In the genomic region with DNA sequence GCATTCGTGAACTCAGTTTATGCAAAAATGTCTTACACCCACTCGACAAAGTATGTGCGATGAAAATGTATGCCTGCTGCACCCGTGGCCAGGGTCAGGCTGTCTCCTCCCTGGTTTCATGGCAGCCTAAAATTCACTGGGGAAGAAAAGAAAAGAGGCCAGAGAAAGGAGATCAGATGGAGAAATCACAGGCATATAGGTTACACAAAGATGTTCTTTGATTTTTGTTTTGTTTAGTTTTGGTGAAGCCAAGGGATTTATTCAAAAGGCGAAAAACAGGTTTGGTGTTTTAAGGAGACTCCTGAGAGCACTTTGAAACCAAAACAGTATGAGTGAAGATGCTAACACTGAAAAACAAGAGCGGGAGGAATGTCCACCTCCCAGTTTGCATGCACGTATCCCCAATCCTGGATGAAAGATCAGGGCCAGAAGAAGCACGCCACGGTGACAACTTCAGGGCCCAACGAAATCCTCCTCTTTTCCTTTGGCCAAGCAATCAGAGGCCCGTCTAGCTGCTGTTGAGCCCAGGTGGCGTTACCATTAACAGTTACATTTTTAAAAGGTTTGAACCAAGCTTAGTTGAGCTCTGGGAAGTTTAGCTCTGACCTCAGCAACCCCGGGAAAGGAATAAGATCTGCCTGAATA, we compare ENCODE assay signal across 1 cellular context.
A peak's percentile ranks its signal among the peaks of the same experiment; 100 is the strongest.
TF ChIP-seq lines count a peak whose summit lies in the region.

No MANE protein-coding gene starts in this region.

TF ChIP-seq in HepG2, 621 proteins besides CTCF, POLR2A, EP300 and RAD21:
- TF ChIP-seq, protein P1, sequence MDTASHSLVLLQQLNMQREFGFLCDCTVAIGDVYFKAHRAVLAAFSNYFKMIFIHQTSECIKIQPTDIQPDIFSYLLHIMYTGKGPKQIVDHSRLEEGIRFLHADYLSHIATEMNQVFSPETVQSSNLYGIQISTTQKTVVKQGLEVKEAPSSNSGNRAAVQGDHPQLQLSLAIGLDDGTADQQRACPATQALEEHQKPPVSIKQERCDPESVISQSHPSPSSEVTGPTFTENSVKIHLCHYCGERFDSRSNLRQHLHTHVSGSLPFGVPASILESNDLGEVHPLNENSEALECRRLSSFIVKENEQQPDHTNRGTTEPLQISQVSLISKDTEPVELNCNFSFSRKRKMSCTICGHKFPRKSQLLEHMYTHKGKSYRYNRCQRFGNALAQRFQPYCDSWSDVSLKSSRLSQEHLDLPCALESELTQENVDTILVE (CRISPR knock-in tag; IDR thresholded peaks at IDR 0.05), result no peak
- TF ChIP-seq, protein P2, sequence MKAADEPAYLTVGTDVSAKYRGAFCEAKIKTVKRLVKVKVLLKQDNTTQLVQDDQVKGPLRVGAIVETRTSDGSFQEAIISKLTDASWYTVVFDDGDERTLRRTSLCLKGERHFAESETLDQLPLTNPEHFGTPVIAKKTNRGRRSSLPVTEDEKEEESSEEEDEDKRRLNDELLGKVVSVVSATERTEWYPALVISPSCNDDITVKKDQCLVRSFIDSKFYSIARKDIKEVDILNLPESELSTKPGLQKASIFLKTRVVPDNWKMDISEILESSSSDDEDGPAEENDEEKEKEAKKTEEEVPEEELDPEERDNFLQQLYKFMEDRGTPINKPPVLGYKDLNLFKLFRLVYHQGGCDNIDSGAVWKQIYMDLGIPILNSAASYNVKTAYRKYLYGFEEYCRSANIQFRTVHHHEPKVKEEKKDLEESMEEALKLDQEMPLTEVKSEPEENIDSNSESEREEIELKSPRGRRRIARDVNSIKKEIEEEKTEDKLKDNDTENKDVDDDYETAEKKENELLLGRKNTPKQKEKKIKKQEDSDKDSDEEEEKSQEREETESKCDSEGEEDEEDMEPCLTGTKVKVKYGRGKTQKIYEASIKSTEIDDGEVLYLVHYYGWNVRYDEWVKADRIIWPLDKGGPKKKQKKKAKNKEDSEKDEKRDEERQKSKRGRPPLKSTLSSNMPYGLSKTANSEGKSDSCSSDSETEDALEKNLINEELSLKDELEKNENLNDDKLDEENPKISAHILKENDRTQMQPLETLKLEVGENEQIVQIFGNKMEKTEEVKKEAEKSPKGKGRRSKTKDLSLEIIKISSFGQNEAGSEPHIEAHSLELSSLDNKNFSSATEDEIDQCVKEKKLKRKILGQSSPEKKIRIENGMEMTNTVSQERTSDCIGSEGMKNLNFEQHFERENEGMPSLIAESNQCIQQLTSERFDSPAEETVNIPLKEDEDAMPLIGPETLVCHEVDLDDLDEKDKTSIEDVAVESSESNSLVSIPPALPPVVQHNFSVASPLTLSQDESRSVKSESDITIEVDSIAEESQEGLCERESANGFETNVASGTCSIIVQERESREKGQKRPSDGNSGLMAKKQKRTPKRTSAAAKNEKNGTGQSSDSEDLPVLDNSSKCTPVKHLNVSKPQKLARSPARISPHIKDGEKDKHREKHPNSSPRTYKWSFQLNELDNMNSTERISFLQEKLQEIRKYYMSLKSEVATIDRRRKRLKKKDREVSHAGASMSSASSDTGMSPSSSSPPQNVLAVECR (CRISPR knock-in tag; IDR thresholded peaks at IDR 0.05; ENCODE audit: borderline replicate concordance), result no peak
- TF ChIP-seq THAP11 (CRISPR knock-in tag; IDR thresholded peaks at IDR 0.05) (no peak), NPAS2 (CRISPR knock-in tag; IDR thresholded peaks at IDR 0.05; ENCODE audit: borderline replicate concordance) (no peak), ZNF709 (CRISPR knock-in tag; IDR thresholded peaks at IDR 0.05) (peak; percentile 43; the same call in 1 of the 2 replicates), MTF1 (CRISPR knock-in tag; IDR thresholded peaks at IDR 0.05) (no peak), ZBTB38 (CRISPR knock-in tag; IDR thresholded peaks at IDR 0.05) (no peak), SNAI1 (CRISPR knock-in tag; IDR thresholded peaks at IDR 0.05; ENCODE audit: borderline replicate concordance) (0 out of 2 replicates have a peak, but pooled peaks have one; percentile 5), MED13 (CRISPR knock-in tag; IDR thresholded peaks at IDR 0.05) (0 out of 2 replicates have a peak, but pooled peaks have one; percentile 6), ZNF136 (CRISPR knock-in tag; IDR thresholded peaks at IDR 0.05; ENCODE audit: low read depth) (no peak), FOXC1 (CRISPR knock-in tag; IDR thresholded peaks at IDR 0.05; ENCODE audit: borderline replicate concordance) (no peak), ZNF878 (CRISPR knock-in tag; IDR thresholded peaks at IDR 0.05) (no peak), NKX3-1 (CRISPR knock-in tag; IDR thresholded peaks at IDR 0.05) (no peak), RBM22 (optimal IDR thresholded peaks at IDR 0.05; ENCODE audit: low read length) (no peak), NR2C2 (CRISPR knock-in tag; IDR thresholded peaks at IDR 0.05; ENCODE audit: borderline replicate concordance) (no peak), ZNF788 (CRISPR knock-in tag; IDR thresholded peaks at IDR 0.05; ENCODE audit: borderline replicate concordance) (no peak), ATM (IDR thresholded peaks at IDR 0.05; ENCODE audit: borderline replicate concordance) (no peak), ZNF274 (CRISPR knock-in tag; IDR thresholded peaks at IDR 0.05) (no peak)
- TF ChIP-seq, protein P3, sequence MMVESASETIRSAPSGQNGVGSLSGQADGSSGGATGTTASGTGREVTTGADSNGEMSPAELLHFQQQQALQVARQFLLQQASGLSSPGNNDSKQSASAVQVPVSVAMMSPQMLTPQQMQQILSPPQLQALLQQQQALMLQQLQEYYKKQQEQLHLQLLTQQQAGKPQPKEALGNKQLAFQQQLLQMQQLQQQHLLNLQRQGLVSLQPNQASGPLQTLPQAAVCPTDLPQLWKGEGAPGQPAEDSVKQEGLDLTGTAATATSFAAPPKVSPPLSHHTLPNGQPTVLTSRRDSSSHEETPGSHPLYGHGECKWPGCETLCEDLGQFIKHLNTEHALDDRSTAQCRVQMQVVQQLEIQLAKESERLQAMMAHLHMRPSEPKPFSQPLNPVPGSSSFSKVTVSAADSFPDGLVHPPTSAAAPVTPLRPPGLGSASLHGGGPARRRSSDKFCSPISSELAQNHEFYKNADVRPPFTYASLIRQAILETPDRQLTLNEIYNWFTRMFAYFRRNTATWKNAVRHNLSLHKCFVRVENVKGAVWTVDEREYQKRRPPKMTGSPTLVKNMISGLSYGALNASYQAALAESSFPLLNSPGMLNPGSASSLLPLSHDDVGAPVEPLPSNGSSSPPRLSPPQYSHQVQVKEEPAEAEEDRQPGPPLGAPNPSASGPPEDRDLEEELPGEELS (CRISPR knock-in tag; IDR thresholded peaks at IDR 0.05), result no peak
- TF ChIP-seq, protein P4, sequence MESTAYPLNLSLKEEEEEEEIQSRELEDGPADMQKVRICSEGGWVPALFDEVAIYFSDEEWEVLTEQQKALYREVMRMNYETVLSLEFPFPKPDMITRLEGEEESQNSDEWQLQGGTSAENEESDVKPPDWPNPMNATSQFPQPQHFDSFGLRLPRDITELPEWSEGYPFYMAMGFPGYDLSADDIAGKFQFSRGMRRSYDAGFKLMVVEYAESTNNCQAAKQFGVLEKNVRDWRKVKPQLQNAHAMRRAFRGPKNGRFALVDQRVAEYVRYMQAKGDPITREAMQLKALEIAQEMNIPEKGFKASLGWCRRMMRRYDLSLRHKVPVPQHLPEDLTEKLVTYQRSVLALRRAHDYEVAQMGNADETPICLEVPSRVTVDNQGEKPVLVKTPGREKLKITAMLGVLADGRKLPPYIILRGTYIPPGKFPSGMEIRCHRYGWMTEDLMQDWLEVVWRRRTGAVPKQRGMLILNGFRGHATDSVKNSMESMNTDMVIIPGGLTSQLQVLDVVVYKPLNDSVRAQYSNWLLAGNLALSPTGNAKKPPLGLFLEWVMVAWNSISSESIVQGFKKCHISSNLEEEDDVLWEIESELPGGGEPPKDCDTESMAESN (CRISPR knock-in tag; conservative IDR thresholded peaks at IDR 0.05), result 0 out of 2 replicates have a peak, but pooled peaks have one; percentile 4
- TF ChIP-seq, protein P5, sequence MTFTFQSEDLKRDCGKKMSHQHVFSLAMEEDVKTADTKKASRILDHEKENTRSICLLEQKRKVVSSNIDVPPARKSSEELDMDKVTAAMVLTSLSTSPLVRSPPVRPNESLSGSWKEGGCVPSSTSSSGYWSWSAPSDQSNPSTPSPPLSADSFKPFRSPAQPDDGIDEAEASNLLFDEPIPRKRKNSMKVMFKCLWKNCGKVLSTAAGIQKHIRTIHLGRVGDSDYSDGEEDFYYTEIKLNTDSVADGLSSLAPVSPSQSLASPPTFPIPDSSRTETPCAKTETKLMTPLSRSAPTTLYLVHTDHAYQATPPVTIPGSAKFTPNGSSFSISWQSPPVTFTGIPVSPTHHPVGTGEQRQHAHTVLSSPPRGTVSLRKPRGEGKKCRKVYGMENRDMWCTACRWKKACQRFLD (CRISPR knock-in tag; IDR thresholded peaks at IDR 0.05; ENCODE audit: borderline replicate concordance), result no peak
- TF ChIP-seq, protein P6, sequence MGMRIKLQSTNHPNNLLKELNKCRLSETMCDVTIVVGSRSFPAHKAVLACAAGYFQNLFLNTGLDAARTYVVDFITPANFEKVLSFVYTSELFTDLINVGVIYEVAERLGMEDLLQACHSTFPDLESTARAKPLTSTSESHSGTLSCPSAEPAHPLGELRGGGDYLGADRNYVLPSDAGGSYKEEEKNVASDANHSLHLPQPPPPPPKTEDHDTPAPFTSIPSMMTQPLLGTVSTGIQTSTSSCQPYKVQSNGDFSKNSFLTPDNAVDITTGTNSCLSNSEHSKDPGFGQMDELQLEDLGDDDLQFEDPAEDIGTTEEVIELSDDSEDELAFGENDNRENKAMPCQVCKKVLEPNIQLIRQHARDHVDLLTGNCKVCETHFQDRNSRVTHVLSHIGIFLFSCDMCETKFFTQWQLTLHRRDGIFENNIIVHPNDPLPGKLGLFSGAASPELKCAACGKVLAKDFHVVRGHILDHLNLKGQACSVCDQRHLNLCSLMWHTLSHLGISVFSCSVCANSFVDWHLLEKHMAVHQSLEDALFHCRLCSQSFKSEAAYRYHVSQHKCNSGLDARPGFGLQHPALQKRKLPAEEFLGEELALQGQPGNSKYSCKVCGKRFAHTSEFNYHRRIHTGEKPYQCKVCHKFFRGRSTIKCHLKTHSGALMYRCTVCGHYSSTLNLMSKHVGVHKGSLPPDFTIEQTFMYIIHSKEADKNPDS (CRISPR knock-in tag; IDR thresholded peaks at IDR 0.05), result no peak
- TF ChIP-seq, protein P7, sequence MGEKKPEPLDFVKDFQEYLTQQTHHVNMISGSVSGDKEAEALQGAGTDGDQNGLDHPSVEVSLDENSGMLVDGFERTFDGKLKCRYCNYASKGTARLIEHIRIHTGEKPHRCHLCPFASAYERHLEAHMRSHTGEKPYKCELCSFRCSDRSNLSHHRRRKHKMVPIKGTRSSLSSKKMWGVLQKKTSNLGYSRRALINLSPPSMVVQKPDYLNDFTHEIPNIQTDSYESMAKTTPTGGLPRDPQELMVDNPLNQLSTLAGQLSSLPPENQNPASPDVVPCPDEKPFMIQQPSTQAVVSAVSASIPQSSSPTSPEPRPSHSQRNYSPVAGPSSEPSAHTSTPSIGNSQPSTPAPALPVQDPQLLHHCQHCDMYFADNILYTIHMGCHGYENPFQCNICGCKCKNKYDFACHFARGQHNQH (CRISPR knock-in tag; IDR thresholded peaks at IDR 0.05), result no peak
